ENCODE assay signal across 1 cellular context in the genomic region with DNA sequence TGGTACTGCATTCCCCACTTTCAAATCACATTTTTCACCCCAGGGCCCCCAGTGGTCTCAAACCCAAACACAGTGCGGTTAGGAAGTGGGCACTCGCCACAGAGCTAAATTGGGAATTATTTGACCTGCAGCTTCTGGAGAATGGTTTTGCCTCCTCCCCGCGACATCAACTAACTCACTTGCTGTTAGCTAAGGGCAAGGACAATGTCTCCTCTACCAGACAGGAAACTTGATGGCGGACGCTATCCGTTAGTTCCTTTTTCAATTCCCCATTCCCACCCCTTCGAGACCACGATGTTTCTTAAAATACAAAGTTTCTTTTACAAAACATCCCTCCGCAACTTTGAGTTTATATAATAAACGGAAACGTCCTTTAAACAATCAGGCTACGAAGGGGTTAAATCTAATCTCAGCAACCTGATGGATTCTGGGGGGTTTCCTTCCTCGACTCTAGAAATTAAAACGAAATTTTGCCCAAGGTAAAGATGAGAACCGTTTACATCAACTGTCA.
TF ChIP-seq lines count a peak whose summit lies in the region.

No MANE protein-coding gene starts in this region.

TF ChIP-seq in H1, 55 proteins besides CTCF, POLR2A, EP300 and RAD21:
- TF ChIP-seq, protein P1, sequence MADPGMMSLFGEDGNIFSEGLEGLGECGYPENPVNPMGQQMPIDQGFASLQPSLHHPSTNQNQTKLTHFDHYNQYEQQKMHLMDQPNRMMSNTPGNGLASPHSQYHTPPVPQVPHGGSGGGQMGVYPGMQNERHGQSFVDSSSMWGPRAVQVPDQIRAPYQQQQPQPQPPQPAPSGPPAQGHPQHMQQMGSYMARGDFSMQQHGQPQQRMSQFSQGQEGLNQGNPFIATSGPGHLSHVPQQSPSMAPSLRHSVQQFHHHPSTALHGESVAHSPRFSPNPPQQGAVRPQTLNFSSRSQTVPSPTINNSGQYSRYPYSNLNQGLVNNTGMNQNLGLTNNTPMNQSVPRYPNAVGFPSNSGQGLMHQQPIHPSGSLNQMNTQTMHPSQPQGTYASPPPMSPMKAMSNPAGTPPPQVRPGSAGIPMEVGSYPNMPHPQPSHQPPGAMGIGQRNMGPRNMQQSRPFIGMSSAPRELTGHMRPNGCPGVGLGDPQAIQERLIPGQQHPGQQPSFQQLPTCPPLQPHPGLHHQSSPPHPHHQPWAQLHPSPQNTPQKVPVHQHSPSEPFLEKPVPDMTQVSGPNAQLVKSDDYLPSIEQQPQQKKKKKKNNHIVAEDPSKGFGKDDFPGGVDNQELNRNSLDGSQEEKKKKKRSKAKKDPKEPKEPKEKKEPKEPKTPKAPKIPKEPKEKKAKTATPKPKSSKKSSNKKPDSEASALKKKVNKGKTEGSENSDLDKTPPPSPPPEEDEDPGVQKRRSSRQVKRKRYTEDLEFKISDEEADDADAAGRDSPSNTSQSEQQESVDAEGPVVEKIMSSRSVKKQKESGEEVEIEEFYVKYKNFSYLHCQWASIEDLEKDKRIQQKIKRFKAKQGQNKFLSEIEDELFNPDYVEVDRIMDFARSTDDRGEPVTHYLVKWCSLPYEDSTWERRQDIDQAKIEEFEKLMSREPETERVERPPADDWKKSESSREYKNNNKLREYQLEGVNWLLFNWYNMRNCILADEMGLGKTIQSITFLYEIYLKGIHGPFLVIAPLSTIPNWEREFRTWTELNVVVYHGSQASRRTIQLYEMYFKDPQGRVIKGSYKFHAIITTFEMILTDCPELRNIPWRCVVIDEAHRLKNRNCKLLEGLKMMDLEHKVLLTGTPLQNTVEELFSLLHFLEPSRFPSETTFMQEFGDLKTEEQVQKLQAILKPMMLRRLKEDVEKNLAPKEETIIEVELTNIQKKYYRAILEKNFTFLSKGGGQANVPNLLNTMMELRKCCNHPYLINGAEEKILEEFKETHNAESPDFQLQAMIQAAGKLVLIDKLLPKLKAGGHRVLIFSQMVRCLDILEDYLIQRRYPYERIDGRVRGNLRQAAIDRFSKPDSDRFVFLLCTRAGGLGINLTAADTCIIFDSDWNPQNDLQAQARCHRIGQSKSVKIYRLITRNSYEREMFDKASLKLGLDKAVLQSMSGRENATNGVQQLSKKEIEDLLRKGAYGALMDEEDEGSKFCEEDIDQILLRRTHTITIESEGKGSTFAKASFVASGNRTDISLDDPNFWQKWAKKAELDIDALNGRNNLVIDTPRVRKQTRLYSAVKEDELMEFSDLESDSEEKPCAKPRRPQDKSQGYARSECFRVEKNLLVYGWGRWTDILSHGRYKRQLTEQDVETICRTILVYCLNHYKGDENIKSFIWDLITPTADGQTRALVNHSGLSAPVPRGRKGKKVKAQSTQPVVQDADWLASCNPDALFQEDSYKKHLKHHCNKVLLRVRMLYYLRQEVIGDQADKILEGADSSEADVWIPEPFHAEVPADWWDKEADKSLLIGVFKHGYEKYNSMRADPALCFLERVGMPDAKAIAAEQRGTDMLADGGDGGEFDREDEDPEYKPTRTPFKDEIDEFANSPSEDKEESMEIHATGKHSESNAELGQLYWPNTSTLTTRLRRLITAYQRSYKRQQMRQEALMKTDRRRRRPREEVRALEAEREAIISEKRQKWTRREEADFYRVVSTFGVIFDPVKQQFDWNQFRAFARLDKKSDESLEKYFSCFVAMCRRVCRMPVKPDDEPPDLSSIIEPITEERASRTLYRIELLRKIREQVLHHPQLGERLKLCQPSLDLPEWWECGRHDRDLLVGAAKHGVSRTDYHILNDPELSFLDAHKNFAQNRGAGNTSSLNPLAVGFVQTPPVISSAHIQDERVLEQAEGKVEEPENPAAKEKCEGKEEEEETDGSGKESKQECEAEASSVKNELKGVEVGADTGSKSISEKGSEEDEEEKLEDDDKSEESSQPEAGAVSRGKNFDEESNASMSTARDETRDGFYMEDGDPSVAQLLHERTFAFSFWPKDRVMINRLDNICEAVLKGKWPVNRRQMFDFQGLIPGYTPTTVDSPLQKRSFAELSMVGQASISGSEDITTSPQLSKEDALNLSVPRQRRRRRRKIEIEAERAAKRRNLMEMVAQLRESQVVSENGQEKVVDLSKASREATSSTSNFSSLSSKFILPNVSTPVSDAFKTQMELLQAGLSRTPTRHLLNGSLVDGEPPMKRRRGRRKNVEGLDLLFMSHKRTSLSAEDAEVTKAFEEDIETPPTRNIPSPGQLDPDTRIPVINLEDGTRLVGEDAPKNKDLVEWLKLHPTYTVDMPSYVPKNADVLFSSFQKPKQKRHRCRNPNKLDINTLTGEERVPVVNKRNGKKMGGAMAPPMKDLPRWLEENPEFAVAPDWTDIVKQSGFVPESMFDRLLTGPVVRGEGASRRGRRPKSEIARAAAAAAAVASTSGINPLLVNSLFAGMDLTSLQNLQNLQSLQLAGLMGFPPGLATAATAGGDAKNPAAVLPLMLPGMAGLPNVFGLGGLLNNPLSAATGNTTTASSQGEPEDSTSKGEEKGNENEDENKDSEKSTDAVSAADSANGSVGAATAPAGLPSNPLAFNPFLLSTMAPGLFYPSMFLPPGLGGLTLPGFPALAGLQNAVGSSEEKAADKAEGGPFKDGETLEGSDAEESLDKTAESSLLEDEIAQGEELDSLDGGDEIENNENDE (IDR thresholded peaks at IDR 0.05; ENCODE audit: insufficient replicate concordance, low read length) = peak; percentile 37
- peak; percentile 8; the same call in 1 of the 2 replicates for TF ChIP-seq TBP (IDR thresholded peaks at IDR 0.05; ENCODE audit: low read depth, low read length)
- TF ChIP-seq HDAC2 (IDR thresholded peaks at IDR 0.05; ENCODE audit: borderline replicate concordance in 1 of 2, low read depth in 2 of 2, low read length in 2 of 2) = 0 out of 4 replicates have a peak, but pooled peaks of 1 of the 2 experiments have one; percentile 63
- 0 out of 2 replicates have a peak, but pooled peaks have one; percentile 12 for TF ChIP-seq TEAD4 (IDR thresholded peaks at IDR 0.05; ENCODE audit: low read depth, low read length)
- no peak for TF ChIP-seq CBX5 (IDR thresholded peaks at IDR 0.05; ENCODE audit: low read depth, low read length)
- TF ChIP-seq, protein P2, sequence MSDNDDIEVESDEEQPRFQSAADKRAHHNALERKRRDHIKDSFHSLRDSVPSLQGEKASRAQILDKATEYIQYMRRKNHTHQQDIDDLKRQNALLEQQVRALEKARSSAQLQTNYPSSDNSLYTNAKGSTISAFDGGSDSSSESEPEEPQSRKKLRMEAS (IDR thresholded peaks at IDR 0.05) = no peak
- no peak for TF ChIP-seq KDM5A (IDR thresholded peaks at IDR 0.05; ENCODE audit: low read length)
- peak; percentile 57 for TF ChIP-seq ASH2L (IDR thresholded peaks at IDR 0.05; ENCODE audit: low read length)
